In the genomic region with DNA sequence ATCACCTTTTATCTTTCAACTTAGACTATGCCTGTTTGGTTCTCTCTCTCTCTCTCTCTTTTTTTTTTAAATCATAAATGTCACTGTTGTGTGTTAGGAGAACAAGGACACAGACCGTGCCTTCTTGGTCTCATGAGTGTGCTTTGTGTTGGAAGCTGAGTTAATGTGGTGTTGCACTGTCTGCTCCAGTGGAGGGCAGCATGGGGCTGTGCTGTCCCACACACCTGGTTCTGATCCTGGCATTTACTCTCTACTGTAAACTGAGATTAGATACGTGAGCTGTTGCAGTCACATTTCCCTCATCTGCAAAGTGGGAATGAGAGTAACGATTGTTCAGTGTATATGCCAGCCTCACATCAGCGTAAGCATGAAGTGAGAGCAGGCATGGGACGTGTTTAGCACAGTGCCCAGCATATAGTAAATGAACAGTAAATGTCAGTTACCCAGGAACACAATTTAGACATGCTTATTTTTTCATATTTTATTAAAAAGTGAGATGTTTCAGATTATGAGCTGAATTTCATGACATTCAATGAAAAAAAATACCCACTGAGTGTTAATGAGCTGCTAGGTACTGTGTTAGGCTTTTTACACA, we compare ENCODE assay signal across 1 cellular context.
TF ChIP-seq lines count a peak whose summit lies in the region.

No MANE protein-coding gene starts in this region.

TF ChIP-seq in GM12878, 131 proteins besides CTCF, POLR2A, EP300 and RAD21 (continued from another document):
- TF ChIP-seq, protein P1, sequence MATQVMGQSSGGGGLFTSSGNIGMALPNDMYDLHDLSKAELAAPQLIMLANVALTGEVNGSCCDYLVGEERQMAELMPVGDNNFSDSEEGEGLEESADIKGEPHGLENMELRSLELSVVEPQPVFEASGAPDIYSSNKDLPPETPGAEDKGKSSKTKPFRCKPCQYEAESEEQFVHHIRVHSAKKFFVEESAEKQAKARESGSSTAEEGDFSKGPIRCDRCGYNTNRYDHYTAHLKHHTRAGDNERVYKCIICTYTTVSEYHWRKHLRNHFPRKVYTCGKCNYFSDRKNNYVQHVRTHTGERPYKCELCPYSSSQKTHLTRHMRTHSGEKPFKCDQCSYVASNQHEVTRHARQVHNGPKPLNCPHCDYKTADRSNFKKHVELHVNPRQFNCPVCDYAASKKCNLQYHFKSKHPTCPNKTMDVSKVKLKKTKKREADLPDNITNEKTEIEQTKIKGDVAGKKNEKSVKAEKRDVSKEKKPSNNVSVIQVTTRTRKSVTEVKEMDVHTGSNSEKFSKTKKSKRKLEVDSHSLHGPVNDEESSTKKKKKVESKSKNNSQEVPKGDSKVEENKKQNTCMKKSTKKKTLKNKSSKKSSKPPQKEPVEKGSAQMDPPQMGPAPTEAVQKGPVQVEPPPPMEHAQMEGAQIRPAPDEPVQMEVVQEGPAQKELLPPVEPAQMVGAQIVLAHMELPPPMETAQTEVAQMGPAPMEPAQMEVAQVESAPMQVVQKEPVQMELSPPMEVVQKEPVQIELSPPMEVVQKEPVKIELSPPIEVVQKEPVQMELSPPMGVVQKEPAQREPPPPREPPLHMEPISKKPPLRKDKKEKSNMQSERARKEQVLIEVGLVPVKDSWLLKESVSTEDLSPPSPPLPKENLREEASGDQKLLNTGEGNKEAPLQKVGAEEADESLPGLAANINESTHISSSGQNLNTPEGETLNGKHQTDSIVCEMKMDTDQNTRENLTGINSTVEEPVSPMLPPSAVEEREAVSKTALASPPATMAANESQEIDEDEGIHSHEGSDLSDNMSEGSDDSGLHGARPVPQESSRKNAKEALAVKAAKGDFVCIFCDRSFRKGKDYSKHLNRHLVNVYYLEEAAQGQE (IDR thresholded peaks at IDR 0.05; ENCODE audit: low read depth, low read length) = peak; percentile 62; the same call in 1 of the 2 replicates
- TF ChIP-seq BCL11A (IDR thresholded peaks at IDR 0.05; ENCODE audit: low read depth, low read length) (no peak), SUZ12 (IDR thresholded peaks at IDR 0.05; ENCODE audit: unreplicated experiment) (no peak), SREBF1 (IDR thresholded peaks at IDR 0.05; ENCODE audit: low read length) (no peak), SMC3 (IDR thresholded peaks at IDR 0.05; ENCODE audit: borderline replicate concordance, low read length) (peak; percentile 28; the same call in 1 of the 2 replicates), HDAC6 (IDR thresholded peaks at IDR 0.05; ENCODE audit: unreplicated experiment) (no peak), POU2F2 (IDR thresholded peaks at IDR 0.05; ENCODE audit: borderline replicate concordance, low read depth, low read length) (no peak), YY1 (IDR thresholded peaks at IDR 0.05; ENCODE audit: low read depth, low read length) (no peak)
TF ChIP-seq in GM12878: peak in this region for 2.
